1 cellular context compared by ENCODE assay signal in the genomic region with DNA sequence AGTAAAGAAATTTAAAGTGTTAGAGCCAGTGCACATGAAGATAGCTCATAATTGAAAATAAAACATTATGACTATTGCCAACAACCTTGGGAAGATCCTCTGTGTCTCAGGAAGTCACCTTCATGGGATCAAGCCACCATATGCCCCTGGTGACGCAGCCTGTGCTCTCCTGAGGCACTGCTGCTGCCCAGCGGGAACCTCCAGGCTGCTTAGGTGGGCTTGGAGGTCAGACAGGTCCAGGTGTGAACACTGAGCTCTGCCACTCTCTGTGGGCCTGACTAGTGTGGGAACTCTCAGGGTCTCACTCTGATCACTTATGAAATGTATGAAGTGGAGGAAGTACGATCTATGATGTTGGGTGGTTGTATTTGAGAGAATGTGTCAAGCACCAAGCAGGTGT.
TF ChIP-seq lines count a peak whose summit lies in the region.

No MANE protein-coding gene starts in this region.

TF ChIP-seq in GM12878, 131 proteins besides CTCF, POLR2A, EP300 and RAD21:
- TF ChIP-seq JUNB (IDR thresholded peaks at IDR 0.05) (no peak), CEBPB (IDR thresholded peaks at IDR 0.05; ENCODE audit: borderline replicate concordance in 1 of 2, low read depth in 2 of 2, low read length in 2 of 2) (no peak), CHD2 (IDR thresholded peaks at IDR 0.05; ENCODE audit: borderline replicate concordance, low read depth, low read length) (no peak), MTA3 (IDR thresholded peaks at IDR 0.05; ENCODE audit: borderline replicate concordance, low read length) (no peak), SIN3A (IDR thresholded peaks at IDR 0.05; ENCODE audit: low read depth, low read length) (no peak), PML (IDR thresholded peaks at IDR 0.05; ENCODE audit: low read length) (no peak), SPI1 (IDR thresholded peaks at IDR 0.05; ENCODE audit: borderline replicate concordance, insufficient read depth, low read depth, low read length) (no peak), EED (IDR thresholded peaks at IDR 0.05; ENCODE audit: low read depth) (no peak), NR2C1 (IDR thresholded peaks at IDR 0.05) (no peak), USF1 (IDR thresholded peaks at IDR 0.05; ENCODE audit: borderline replicate concordance, extremely low read length, insufficient read depth, low read depth, low read length) (no peak), POLR2AphosphoS2 (IDR thresholded peaks at IDR 0.05; ENCODE audit: low read depth, low read length) (no peak)
- TF ChIP-seq, protein P1, sequence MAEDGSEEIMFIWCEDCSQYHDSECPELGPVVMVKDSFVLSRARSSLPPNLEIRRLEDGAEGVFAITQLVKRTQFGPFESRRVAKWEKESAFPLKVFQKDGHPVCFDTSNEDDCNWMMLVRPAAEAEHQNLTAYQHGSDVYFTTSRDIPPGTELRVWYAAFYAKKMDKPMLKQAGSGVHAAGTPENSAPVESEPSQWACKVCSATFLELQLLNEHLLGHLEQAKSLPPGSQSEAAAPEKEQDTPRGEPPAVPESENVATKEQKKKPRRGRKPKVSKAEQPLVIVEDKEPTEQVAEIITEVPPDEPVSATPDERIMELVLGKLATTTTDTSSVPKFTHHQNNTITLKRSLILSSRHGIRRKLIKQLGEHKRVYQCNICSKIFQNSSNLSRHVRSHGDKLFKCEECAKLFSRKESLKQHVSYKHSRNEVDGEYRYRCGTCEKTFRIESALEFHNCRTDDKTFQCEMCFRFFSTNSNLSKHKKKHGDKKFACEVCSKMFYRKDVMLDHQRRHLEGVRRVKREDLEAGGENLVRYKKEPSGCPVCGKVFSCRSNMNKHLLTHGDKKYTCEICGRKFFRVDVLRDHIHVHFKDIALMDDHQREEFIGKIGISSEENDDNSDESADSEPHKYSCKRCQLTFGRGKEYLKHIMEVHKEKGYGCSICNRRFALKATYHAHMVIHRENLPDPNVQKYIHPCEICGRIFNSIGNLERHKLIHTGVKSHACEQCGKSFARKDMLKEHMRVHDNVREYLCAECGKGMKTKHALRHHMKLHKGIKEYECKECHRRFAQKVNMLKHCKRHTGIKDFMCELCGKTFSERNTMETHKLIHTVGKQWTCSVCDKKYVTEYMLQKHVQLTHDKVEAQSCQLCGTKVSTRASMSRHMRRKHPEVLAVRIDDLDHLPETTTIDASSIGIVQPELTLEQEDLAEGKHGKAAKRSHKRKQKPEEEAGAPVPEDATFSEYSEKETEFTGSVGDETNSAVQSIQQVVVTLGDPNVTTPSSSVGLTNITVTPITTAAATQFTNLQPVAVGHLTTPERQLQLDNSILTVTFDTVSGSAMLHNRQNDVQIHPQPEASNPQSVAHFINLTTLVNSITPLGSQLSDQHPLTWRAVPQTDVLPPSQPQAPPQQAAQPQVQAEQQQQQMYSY (CRISPR knock-in tag; IDR thresholded peaks at IDR 0.05), result no peak
